25 cellular contexts compared by ENCODE assay signal in the genomic region with DNA sequence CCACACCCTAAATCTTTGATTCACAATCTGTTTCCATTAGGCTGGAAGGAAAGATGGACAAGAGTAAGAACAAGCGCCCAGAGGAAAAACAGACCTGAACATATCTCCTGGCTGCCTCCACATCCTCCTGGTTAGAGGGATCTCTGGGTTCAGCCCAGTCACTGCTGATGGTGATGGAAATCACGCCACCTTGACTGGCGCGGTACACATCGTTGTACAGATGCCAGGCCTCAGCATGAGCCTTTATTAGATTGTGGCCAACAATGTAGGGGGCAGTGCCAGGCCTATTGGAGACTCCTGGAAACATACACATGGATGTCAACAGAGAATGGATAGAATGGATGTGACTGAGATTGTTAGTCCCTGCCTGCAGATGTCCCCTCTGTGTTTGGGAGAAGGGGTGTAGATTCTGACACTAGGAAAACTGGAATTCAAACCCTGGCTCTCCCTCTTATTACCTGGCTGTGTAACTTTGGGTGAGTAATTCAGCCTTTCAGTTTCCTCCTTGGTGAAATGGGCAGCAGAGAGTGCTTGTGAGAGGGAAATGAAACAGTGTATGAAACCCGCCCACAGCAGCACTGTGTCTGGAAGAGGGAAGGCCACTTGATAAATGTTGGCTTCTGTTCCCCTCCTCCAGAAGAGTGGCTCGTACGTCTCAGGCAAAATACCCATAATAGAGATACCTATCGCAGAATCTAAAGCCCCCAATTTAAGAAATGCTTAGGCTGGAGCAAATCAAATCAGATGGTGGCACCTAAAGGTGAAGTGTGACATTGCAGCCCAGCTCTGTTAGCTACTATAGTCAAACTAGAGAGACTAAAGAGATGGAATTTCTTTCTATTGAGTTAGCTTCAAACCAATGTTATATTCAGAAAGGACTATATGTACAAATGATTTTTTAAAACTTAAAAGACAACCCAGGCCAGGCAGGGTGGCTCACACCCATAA. TPM values are rescaled to one million over a fixed set of nuclear protein-coding genes. Genes with fewer than 3 reads are reported as not detected.
"Had no signal": no experiment of that assay in that cellular context is flagged by ENCODE, and none has a peak within 500 bp of the region (broad histone marks: within the 10 kb centered on the region; RNA-seq: fewer than 3 reads in every experiment).

No MANE protein-coding gene starts in this region.

- H3K27me3 Mint-ChIP-seq: activated CD4-positive, alpha-beta T cell treated with anti-CD3 and anti-CD28 coated beads, Interleukin-2, amount 10 ng/mL, durations not matched to agents 7 days and 5 days; activated naive CD4-positive, alpha-beta T cell treated with anti-CD3 and anti-CD28 coated beads, Interleukin-2, amount 10 ng/mL, durations not matched to agents 7 days and 5 days had no signal

- H3K9me3 ChIP-seq: colonic mucosa had no signal

- H3K4me3 Mint-ChIP-seq: activated CD4-positive, alpha-beta T cell treated with anti-CD3 and anti-CD28 coated beads, Interleukin-2, amount 10 ng/mL, durations not matched to agents 7 days and 5 days; activated CD8-positive, alpha-beta T cell treated with anti-CD3 and anti-CD28 coated beads, Interleukin-2, amount 10 ng/mL, durations not matched to agents 7 days and 5 days; activated naive CD4-positive, alpha-beta T cell treated with anti-CD3 and anti-CD28 coated beads, Interleukin-2, amount 10 ng/mL, durations not matched to agents 7 days and 5 days; activated T-cell treated with anti-CD3 and anti-CD28 coated beads, Interleukin-2, amount 50 U/mL, for 4 hours; mesothelial cell of epicardium; nephron had no signal

- ATAC-seq: activated CD8-positive, alpha-beta T cell treated with anti-CD3 and anti-CD28 coated beads, Interleukin-2, amount 10 ng/mL, durations not matched to agents 7 days and 5 days; activated T-cell treated with anti-CD3 and anti-CD28 coated beads, Interleukin-2, amount 50 U/mL, for 4 hours had no signal

- H3K4me1 ChIP-seq: colonic mucosa, sigmoid colon had no signal

- H3K4me3 ChIP-seq: colonic mucosa, lung, sigmoid colon, spleen had no signal

- H3K4me1 Mint-ChIP-seq: activated naive CD4-positive, alpha-beta T cell treated with anti-CD3 and anti-CD28 coated beads, Interleukin-2, amount 10 ng/mL, durations not matched to agents 7 days and 5 days; mesothelial cell of epicardium; nephron had no signal

- H3K36me3 ChIP-seq: brain microvascular endothelial cell, colonic mucosa, sigmoid colon, spleen had no signal

- H3K27ac Mint-ChIP-seq: activated CD4-positive, alpha-beta T cell treated with anti-CD3 and anti-CD28 coated beads, Interleukin-2, amount 10 ng/mL, durations not matched to agents 7 days and 5 days; activated CD8-positive, alpha-beta T cell treated with anti-CD3 and anti-CD28 coated beads, Interleukin-2, amount 10 ng/mL, durations not matched to agents 7 days and 5 days; activated naive CD4-positive, alpha-beta T cell treated with anti-CD3 and anti-CD28 coated beads, Interleukin-2, amount 10 ng/mL, durations not matched to agents 7 days and 5 days; mesothelial cell of epicardium; nephron had no signal

- H3K27me3 ChIP-seq: brain microvascular endothelial cell, colonic mucosa, sigmoid colon, spleen had no signal

- FAIRE-seq: urothelium cell line had no signal

- H3K27ac ChIP-seq: brain microvascular endothelial cell, colonic mucosa, sigmoid colon, spleen had no signal

- H3K36me3 Mint-ChIP-seq: mesothelial cell of epicardium had no signal

- DNase-seq: activated CD4-positive, alpha-beta T cell treated with anti-CD3 and anti-CD28 coated beads, Interleukin-2, amount 10 ng/mL, durations not matched to agents 7 days and 5 days; activated CD8-positive, alpha-beta T cell treated with anti-CD3 and anti-CD28 coated beads, Interleukin-2, amount 10 ng/mL, durations not matched to agents 7 days and 5 days; activated effector memory CD4-positive, alpha-beta T cell treated with Interleukin-2 at 50 U/mL for 16 hours; activated naive CD4-positive, alpha-beta T cell treated with anti-CD3 and anti-CD28 coated beads, Interleukin-2, amount 10 ng/mL, durations not matched to agents 7 days and 5 days; activated T-cell treated with anti-CD3 and anti-CD28 coated beads, Interleukin-2, amount 50 U/mL, for 4 hours; aorta; brain microvascular endothelial cell; central memory CD4-positive, alpha-beta T cell; colonic mucosa; foreskin melanocyte; glutamatergic neuron; hypothalamus; islet precursor cell; nucleus accumbens; posterior cingulate gyrus; sigmoid colon; spleen; stimulated activated CD4-positive, alpha-beta T cell treated with anti-CD3 and anti-CD28 coated beads, Interleukin-4, amount 100 ng/mL, for 4 hours; stimulated activated naive CD4-positive, alpha-beta T cell had no signal

RNA-seq across cellular contexts. Expression of a gene that starts 36.2 kb away (rescaled TPM):
- total RNA-seq: aorta, epithelial cell of proximal tubule, mesothelial cell of epicardium, renal cortical epithelial cell had no signal
